14 cellular contexts compared by ENCODE assay signal in genomic region chr10:26780106-26780792, GRCh38.
DNase-seq lines count a peak whose midpoint lies in the region; ATAC-seq and TF ChIP-seq lines count a peak whose summit lies in the region.
"Had no signal": no experiment of that assay in that cellular context is flagged by ENCODE, and none has a peak within 500 bp of the region (broad histone marks: within the 10 kb centered on the region; RNA-seq: fewer than 3 reads in every experiment).

No MANE protein-coding gene starts in this region.

- no peak overlapping the region for H3K4me3 Mint-ChIP-seq in H9
- peak overlapping the region; percentile 5 for H3K4me3 Mint-ChIP-seq in T-helper 17 cell

- no CpG with 5 or more reads among the region's 8 CpGs for WGBS in H9 (ENCODE audit: extremely low coverage, insufficient read length, low lambda C conversion rate)
- 87% methylated on average over 8 of the region's 8 CpGs for WGBS in esophagus muscularis mucosa

- no peak overlapping the region for H3T11ph ChIP-seq in H9 (ENCODE audit: low read length)

- no peak overlapping the region for H4K91ac ChIP-seq in H9 (ENCODE audit: insufficient read length, low read depth, low read length)

- H3K4me2 ChIP-seq in H9 (ENCODE audit: insufficient read depth, insufficient read length, low read length), result no peak overlapping the region

- H3K27me3 Mint-ChIP-seq in H9 (ENCODE audit: low read depth), result no peaks in the 10 kb centered on the region
- no peaks in the 10 kb centered on the region for H3K27me3 Mint-ChIP-seq in T-helper 17 cell

- intact Hi-C loops in mucosa of descending colon (cut with DNase I, micrococcal nuclease) (no loop called here), left lung (cut with DNase I) (no loop called here), tibial artery (cut with DNase I; ENCODE audit: low total_unique reads) (no loop called here), esophagus muscularis mucosa (cut with DNase I) (no loop called here)

- no peak overlapping the region for H3K9ac ChIP-seq in H9 (ENCODE audit: extremely low read depth, insufficient read length, low read length)

- H3K27ac Mint-ChIP-seq in H9, result peak overlapping the region in 1 of 3 experiments; percentile 82; a peak in 1 of 7 replicates
- H3K27ac Mint-ChIP-seq in T-helper 17 cell, result no peak overlapping the region

- no peak overlapping the region for H2BK15ac ChIP-seq in H9 (ENCODE audit: low read depth, low read length)

- TF ChIP-seq CTCF in H9 (conservative IDR thresholded peaks at IDR 0.05) (no peak), mucosa of descending colon (IDR thresholded peaks at IDR 0.05) (no peak), left lung (IDR thresholded peaks at IDR 0.05) (no peak), tibial artery (IDR thresholded peaks at IDR 0.05) (no peak), esophagus muscularis mucosa (IDR thresholded peaks at IDR 0.05) (no peak)

- no peak overlapping the region for H3K56ac ChIP-seq in H9 (ENCODE audit: insufficient read length, low read depth, low read length)

- no peak overlapping the region for H2BK5ac ChIP-seq in H9 (ENCODE audit: insufficient read length, low read length)

- no peaks in the 10 kb centered on the region for H3K27me3 ChIP-seq in H9 (ENCODE audit: insufficient read depth, low read length)
- H3K27me3 ChIP-seq in left lung, result no peaks in the 10 kb centered on the region
- H3K27me3 ChIP-seq in tibial artery, result no peaks in the 10 kb centered on the region
- no peaks in the 10 kb centered on the region for H3K27me3 ChIP-seq in esophagus muscularis mucosa
- H3K27me3 ChIP-seq: adrenal gland, sigmoid colon had no signal

- no peak for TF ChIP-seq POLR2A in esophagus muscularis mucosa (IDR thresholded peaks at IDR 0.05; ENCODE audit: low read depth)

- peaks cover 24 to 43% of the 10 kb centered on the region in 2 experiments for H3K4me1 Mint-ChIP-seq in H9
- H3K4me1 Mint-ChIP-seq in T-helper 17 cell, result peaks cover 57% of the 10 kb centered on the region

- H4K5ac ChIP-seq in H9 (ENCODE audit: insufficient read length, low read depth, low read length), result no peak overlapping the region

- no peak overlapping the region for H3K23ac ChIP-seq in H9 (ENCODE audit: insufficient read length, low read depth, low read length)

- no peaks in the 10 kb centered on the region for H4K20me1 ChIP-seq in H9 (ENCODE audit: control insufficient read depth, insufficient read depth, insufficient read length)

- no peak overlapping the region for H2AFZ ChIP-seq in H9 (ENCODE audit: low read length)

- H3K18ac ChIP-seq in H9 (ENCODE audit: insufficient read length, low read depth, low read length), result peak overlapping the region; percentile 18

- no peaks in the 10 kb centered on the region for H3K9me3 Mint-ChIP-seq in H9

- H3K79me1 ChIP-seq in H9 (ENCODE audit: insufficient read depth, low read depth, low read length, poor library complexity, severe bottlenecking), result peaks cover 4% of the 10 kb centered on the region

- H3K23me2 ChIP-seq in H9 (ENCODE audit: insufficient read length, low read depth, low read length, poor library complexity, severe bottlenecking), result no peaks in the 10 kb centered on the region

- H2AK5ac ChIP-seq in H9 (ENCODE audit: insufficient read length, low read length), result no peak overlapping the region

- H3K14ac ChIP-seq in H9 (ENCODE audit: insufficient read depth, low read length), result peak overlapping the region; percentile 15; the same call in 1 of the 2 replicates

- H2BK120ac ChIP-seq in H9 (ENCODE audit: low read depth, low read length, poor library complexity, severe bottlenecking), result no peak overlapping the region

- H3K27ac ChIP-seq in H9 (ENCODE audit: insufficient read length, low read depth, low read length) (no peak overlapping the region), left lung (no peak overlapping the region), tibial artery (no peak overlapping the region), esophagus muscularis mucosa (replicated peaks in 1 of 4) (no peak overlapping the region)
- H3K27ac ChIP-seq: sigmoid colon had no signal

- no peak overlapping the region for H2BK12ac ChIP-seq in H9 (ENCODE audit: insufficient read length, low read depth, low read length)

- H4K8ac ChIP-seq in H9 (replicated peaks; ENCODE audit: insufficient read length, low read depth, low read length), result no peak overlapping the region

- ATAC-seq in GM18867 (IDR thresholded peaks at IDR 0.05; ENCODE audit: unreplicated experiment) (peak; percentile 48), T-helper 17 cell (no peak), mucosa of descending colon (peak; percentile 32), left lung (no peak)

- H2BK20ac ChIP-seq in H9 (ENCODE audit: low read depth, low read length, poor library complexity, severe bottlenecking), result no peak overlapping the region

- DNase-seq in H9 (no peak), T-helper 17 cell (no peak), mucosa of descending colon (no peak), left lung (no peak), tibial artery (no peak), NCI-H187 treated with DMSO at 0.1 percent for 48 hours (lab: John Stamatoyannopoulos, UW) (no peak), esophagus muscularis mucosa (ENCODE audit: extremely low spot score) (no peak)
- DNase-seq: activated CD4-positive, alpha-beta T cell treated with anti-CD3 and anti-CD28 coated beads for 4 hours; DMS79 treated with DMSO at 0.1 percent for 48 hours; erythroblast; kidney; sigmoid colon had no signal

- no peaks in the 10 kb centered on the region for H3K9me3 ChIP-seq in H9 (ENCODE audit: control insufficient read depth, low read depth, low read length)
- H3K9me3 ChIP-seq in T-helper 17 cell (ENCODE audit: control insufficient read depth, low read length, poor library complexity, severe bottlenecking), result no peaks in the 10 kb centered on the region
- no peaks in the 10 kb centered on the region for H3K9me3 ChIP-seq in mucosa of descending colon
- no peaks in the 10 kb centered on the region for H3K9me3 ChIP-seq in left lung
- H3K9me3 ChIP-seq in tibial artery, result no peaks in the 10 kb centered on the region
- H3K9me3 ChIP-seq in esophagus muscularis mucosa, result no peaks in the 10 kb centered on the region
- H3K9me3 ChIP-seq: adrenal gland, sigmoid colon had no signal

- H3K36me3 ChIP-seq in mucosa of descending colon (ENCODE audit: low read depth) (no peaks in the 10 kb centered on the region), left lung (no peaks in the 10 kb centered on the region), tibial artery (no peaks in the 10 kb centered on the region), esophagus muscularis mucosa (no peaks in the 10 kb centered on the region)
- H3K36me3 ChIP-seq: adrenal gland, sigmoid colon had no signal

- peaks cover 4% of the 10 kb centered on the region; the same call in 1 of the 2 replicates for H3K79me2 ChIP-seq in H9 (ENCODE audit: insufficient read depth, low read length)

- H3K4me3 ChIP-seq in mucosa of descending colon, result no peak overlapping the region
- H3K4me3 ChIP-seq in left lung, result no peak overlapping the region
- H3K4me3 ChIP-seq in tibial artery, result no peak overlapping the region
- no peak overlapping the region for H3K4me3 ChIP-seq in esophagus muscularis mucosa
- H3K4me3 ChIP-seq: adrenal gland, sigmoid colon had no signal

- H3K4me1 ChIP-seq in H9 (ENCODE audit: insufficient read depth, low read length) (peaks cover 13% of the 10 kb centered on the region; the same call in 1 of the 2 replicates), mucosa of descending colon (ENCODE audit: low read depth) (peaks cover 37% of the 10 kb centered on the region), left lung (peaks cover 0 to 40% of the 10 kb centered on the region in 2 donors), tibial artery (peaks cover 0 to 26% (median 12%) of the 10 kb centered on the region in 4 donors), esophagus muscularis mucosa (peaks cover 14 to 56% (median 41%) of the 10 kb centered on the region in 4 donors)

- H3K4ac ChIP-seq in H9 (ENCODE audit: low read depth, low read length), result no peak overlapping the region

- TF ChIP-seq EP300 in esophagus muscularis mucosa (IDR thresholded peaks at IDR 0.05), result no peak

- no peaks in the 10 kb centered on the region for H3K36me3 Mint-ChIP-seq in H9 (ENCODE audit: insufficient read depth in 1 of 3, low read depth in 3 of 3)
- H3K36me3 Mint-ChIP-seq in T-helper 17 cell (ENCODE audit: low read depth), result no peaks in the 10 kb centered on the region

Comparison
In these comparisons a context has a peak if more than half of its experiments do, and no peak if none do; other contexts are left out.
1. ATAC-seq: peak in GM18867 (single experiment) and mucosa of descending colon (single experiment); none in T-helper 17 cell (single experiment) and left lung (single experiment).